Comparison of ENCODE assay signal across 1 cellular context in the genomic region with DNA sequence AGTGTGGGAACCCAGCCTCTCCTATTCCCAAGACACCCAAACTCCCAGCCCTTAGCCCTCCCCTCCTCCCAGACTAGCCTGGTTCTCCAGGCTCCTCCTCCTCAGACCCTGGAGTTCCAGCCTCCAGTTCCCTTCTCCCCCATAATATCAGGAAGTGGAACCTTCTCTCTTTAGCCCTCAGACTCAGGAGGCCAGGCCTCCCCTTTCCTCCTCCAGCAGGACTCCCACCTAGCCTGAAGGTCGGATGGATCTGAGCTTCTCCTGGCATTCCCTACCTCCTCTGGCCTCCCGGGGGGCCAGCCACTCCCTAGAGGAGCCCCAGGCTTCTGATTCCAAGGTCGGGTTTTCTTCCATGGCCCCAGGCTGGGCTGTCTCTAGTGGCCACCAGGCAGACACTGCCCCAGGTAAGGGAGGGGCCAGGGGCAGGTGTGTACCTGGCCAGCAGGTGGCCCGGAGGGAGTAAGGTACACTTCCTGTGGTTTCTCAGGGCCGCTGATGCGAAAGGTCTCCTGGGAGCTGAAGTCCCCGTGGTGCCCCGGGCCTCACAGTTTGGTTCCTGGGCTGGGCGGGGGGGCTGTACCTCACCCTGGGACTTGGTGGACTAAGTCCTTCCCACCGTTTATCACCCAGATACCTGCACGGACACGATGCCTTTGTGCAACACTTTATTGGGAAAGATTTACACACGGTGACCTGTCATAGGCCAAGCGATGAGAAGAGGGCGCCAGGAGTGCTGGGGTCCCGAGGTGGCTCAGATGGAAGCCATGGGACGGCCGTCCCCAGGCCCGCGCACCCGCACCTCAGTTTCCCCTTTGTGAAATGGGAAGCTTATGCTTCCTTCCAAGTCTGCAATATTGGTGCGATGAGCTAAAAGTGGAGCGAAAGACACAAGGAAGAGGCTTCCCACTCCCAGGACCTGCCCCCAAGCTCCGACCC.
TF ChIP-seq lines count a peak whose summit lies in the region.

A gene with protein sequence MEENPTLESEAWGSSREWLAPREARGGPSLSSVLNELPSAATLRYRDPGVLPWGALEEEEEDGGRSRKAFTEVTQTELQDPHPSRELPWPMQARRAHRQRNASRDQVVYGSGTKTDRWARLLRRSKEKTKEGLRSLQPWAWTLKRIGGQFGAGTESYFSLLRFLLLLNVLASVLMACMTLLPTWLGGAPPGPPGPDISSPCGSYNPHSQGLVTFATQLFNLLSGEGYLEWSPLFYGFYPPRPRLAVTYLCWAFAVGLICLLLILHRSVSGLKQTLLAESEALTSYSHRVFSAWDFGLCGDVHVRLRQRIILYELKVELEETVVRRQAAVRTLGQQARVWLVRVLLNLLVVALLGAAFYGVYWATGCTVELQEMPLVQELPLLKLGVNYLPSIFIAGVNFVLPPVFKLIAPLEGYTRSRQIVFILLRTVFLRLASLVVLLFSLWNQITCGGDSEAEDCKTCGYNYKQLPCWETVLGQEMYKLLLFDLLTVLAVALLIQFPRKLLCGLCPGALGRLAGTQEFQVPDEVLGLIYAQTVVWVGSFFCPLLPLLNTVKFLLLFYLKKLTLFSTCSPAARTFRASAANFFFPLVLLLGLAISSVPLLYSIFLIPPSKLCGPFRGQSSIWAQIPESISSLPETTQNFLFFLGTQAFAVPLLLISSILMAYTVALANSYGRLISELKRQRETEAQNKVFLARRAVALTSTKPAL (minus strand): TSS at position 397 of the 936 bp plus-strand sequence. CDS start 43 bp downstream, at position 354.

TF ChIP-seq in A549, 52 proteins besides CTCF, POLR2A, EP300 and RAD21 (continued from another document):
- TF ChIP-seq HDAC2 (IDR thresholded peaks at IDR 0.05) (no peak), HEYL (CRISPR knock-in tag; IDR thresholded peaks at IDR 0.05) (no peak), ZFP36 (IDR thresholded peaks at IDR 0.05; ENCODE audit: borderline replicate concordance, partially characterized antibody) (no peak)
